Comparison of ENCODE assay signal across 10 cellular contexts in the genomic region with DNA sequence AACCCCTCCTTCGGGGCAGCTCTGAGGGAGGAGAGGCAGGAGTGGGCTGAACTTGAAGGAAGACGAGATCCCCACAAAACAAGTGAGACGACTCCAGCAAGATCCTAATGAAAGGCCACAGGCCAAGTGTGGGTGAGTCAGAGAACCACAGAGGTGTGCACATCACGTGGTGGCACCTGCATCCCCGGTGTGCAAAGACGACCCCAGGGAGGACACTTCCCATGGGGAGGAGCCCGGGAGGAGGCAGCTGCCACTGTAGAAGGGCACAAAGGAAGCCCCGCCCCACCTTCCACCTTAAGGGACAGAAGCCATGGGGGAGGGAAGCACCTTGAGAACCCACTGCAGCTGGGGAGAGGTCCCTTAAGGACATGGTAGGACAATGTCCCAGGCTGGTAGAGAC. TPM values are rescaled to one million over a fixed set of nuclear protein-coding genes. Genes with fewer than 3 reads are reported as not detected.
DNase-seq lines count a peak whose midpoint lies in the region; ATAC-seq and TF ChIP-seq lines count a peak whose summit lies in the region.
"Had no signal": no experiment of that assay in that cellular context is flagged by ENCODE, and none has a peak within 500 bp of the region (broad histone marks: within the 10 kb centered on the region; RNA-seq: fewer than 3 reads in every experiment).

No MANE protein-coding gene starts in this region.

- intact Hi-C loops in Right ventricle myocardium superior (cut with DNase I) (loop anchor here (5.0 kb wide), 1 partner anchor 44 kb away; a partner anchor contains a TSS), Right ventricle myocardium inferior (cut with DNase I) (loop anchor here (1.0 to 5.0 kb wide), 3 partner anchors 46 to 129 kb away; a partner anchor contains a TSS), prostate gland (cut with DNase I) (loop anchor here (2.0 kb wide), 1 partner anchor 45 kb away; a partner anchor contains a TSS), vagina (cut with DNase I) (loop anchor here (2.0 kb wide), 1 partner anchor 45 kb away; a partner anchor contains a TSS), Calu3 (cut with micrococcal nuclease; ENCODE audit: unreplicated experiment) (no loop called here)

- TF ChIP-seq POLR2A in prostate gland (IDR thresholded peaks at IDR 0.05) (no peak), vagina (IDR thresholded peaks at IDR 0.05) (no peak)

- CTCF ChIA-PET in Calu3 (lab: Charles Lee) = no interaction called here

- H3K4me3 ChIP-seq in prostate gland (no peak overlapping the region), vagina (no peak overlapping the region)

- H3K9me3 ChIP-seq in prostate gland = no peaks in the 10 kb centered on the region
- no peaks in the 10 kb centered on the region for H3K9me3 ChIP-seq in vagina

- no peaks in the 10 kb centered on the region for H3K27me3 Mint-ChIP-seq in Calu3 (ENCODE audit: unreplicated experiment)
- H3K27me3 Mint-ChIP-seq: naive B cell had no signal

- DNase-seq in Right ventricle myocardium superior (no peak), Right ventricle myocardium inferior (ENCODE audit: missing footprints) (no peak), prostate gland (ENCODE audit: low spot score) (no peak), vagina (ENCODE audit: extremely low spot score in 2 of 2) (no peak), NCI-H128 (lab: John Stamatoyannopoulos, UW; ENCODE audit: unreplicated experiment) (no peak), Calu3 (no peak), 8988T (no peak)
- DNase-seq: erythroblast, naive B cell had no signal

- no TSS peak for BruUV-seq in Calu3 (replicated peaks; lab: Mats Ljungman, UMichigan)

- 56% methylated on average over 8 of the region's 8 CpGs for WGBS in prostate gland

- no peaks in the 10 kb centered on the region for H3K4me1 Mint-ChIP-seq in Calu3 (ENCODE audit: low read depth, unreplicated experiment)
- H3K4me1 Mint-ChIP-seq: naive B cell had no signal

- H3K36me3 Mint-ChIP-seq in Calu3 (ENCODE audit: insufficient read depth, unreplicated experiment) = peaks cover 20% of the 10 kb centered on the region

- H3K27me3 ChIP-seq in prostate gland (replicated peaks; ENCODE audit: insufficient read depth) (no peaks in the 10 kb centered on the region), vagina (no peaks in the 10 kb centered on the region)

- TF ChIP-seq CTCF in prostate gland (IDR thresholded peaks at IDR 0.05) (no peak), vagina (IDR thresholded peaks at IDR 0.05) (no peak), Calu3 (IDR thresholded peaks at IDR 0.05; ENCODE audit: unreplicated experiment) (no peak)

- H3K4me3 Mint-ChIP-seq in Calu3 (ENCODE audit: low read depth, unreplicated experiment) = no peak overlapping the region
- H3K4me3 Mint-ChIP-seq: naive B cell had no signal

- no peak overlapping the region for H3K27ac Mint-ChIP-seq in Calu3 (ENCODE audit: unreplicated experiment)
- H3K27ac Mint-ChIP-seq: naive B cell had no signal

- H3K9me3 Mint-ChIP-seq in Calu3 (ENCODE audit: low read depth, unreplicated experiment) = no peaks in the 10 kb centered on the region
- H3K9me3 Mint-ChIP-seq: naive B cell had no signal

- H3K36me3 ChIP-seq in prostate gland (no peaks in the 10 kb centered on the region), vagina (peaks cover 0 to 42% of the 10 kb centered on the region in 2 donors)

- ATAC-seq in Right ventricle myocardium superior (ENCODE audit: poor library complexity) (peak; percentile 2), Right ventricle myocardium inferior (no peak), esophagus mucosa (peak; percentile 73)

- H3K4me1 ChIP-seq in prostate gland (replicated peaks) (peaks cover 10% of the 10 kb centered on the region), vagina (peaks cover 18% of the 10 kb centered on the region)

- H3K27ac ChIP-seq in prostate gland (peak overlapping the region; percentile 35 to 47), vagina (peak overlapping the region; percentile 65)

RNA-seq across cellular contexts. Expression of a gene that starts 45.7 kb away (rescaled TPM):
- 43.8 TPM for total RNA-seq in Right ventricle myocardium superior
- 42.5 TPM for total RNA-seq in Right ventricle myocardium inferior
- 41.4 TPM for total RNA-seq in esophagus mucosa
- 10 to 100 TPM; 60.8 to 75.1 TPM for total RNA-seq in prostate gland
- total RNA-seq in vagina = 82.5 TPM
- total RNA-seq in Calu3 (2022) = 61.2 and 66.6 TPM in 2 replicates
